ENCODE assay signal across 30 cellular contexts in the genomic region with DNA sequence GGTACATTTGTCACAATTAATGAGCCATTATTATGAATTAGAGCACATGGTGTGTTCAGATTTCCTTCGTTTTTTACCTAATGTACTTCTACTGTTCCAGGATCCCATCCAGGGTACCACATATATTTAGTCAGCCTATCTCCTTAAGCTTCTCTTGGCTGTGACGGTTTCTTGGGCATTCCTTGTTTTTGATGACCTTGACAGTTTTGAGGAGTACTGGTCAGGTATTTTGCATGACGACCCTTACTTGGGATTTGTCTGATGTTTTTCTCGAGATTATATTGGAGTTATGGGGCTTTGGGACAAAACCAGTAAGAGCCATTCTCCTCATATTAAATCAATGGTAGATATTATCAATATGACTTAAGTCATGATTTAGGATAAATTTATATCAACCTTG. TPM values are rescaled to one million over a fixed set of nuclear protein-coding genes. Genes with fewer than 3 reads are reported as not detected.
"Had no signal": no experiment of that assay in that cellular context is flagged by ENCODE, and none has a peak within 500 bp of the region (broad histone marks: within the 10 kb centered on the region; RNA-seq: fewer than 3 reads in every experiment).

No MANE protein-coding gene starts in this region.

- ATAC-seq: naive thymus-derived CD4-positive, alpha-beta T cell; natural killer cell; psoas muscle; right cardiac atrium; sciatic nerve; stimulated activated effector memory CD8-positive, alpha-beta T cell treated with anti-CD3 and anti-CD28 coated beads, Interleukin-12 subunit alpha, Interleukin-12 subunit beta, amount 100 ng/mL, for 72 hours; stimulated activated naive B cell treated with anti-CD40 and anti-IgM and Interleukin-4, amounts not matched to agents 10 μg/mL and 1 μg/mL and 100 μg/mL, for 72 hours; upper lobe of right lung had no signal

- H3K27ac Mint-ChIP-seq: naive thymus-derived CD4-positive, alpha-beta T cell; natural killer cell; nephron; neural progenitor cell; progenitor cell of endocrine pancreas; stimulated activated effector memory CD8-positive, alpha-beta T cell treated with anti-CD3 and anti-CD28 coated beads, Interleukin-12 subunit alpha, Interleukin-12 subunit beta, amount 100 ng/mL, for 72 hours; stimulated activated naive B cell treated with anti-CD40 and anti-IgM and Interleukin-4, amounts not matched to agents 10 μg/mL and 1 μg/mL and 100 μg/mL, for 72 hours; stimulated activated naive CD8-positive, alpha-beta T cell treated with anti-CD3 and anti-CD28 coated beads, Interleukin-15, Interleukin-2, amounts not matched to agents 100 ng/mL and 50 ng/mL, for 24 hours; type B pancreatic cell had no signal

- H3K9me3 Mint-ChIP-seq: natural killer cell; nephron; stimulated activated effector memory CD8-positive, alpha-beta T cell treated with anti-CD3 and anti-CD28 coated beads, Interleukin-12 subunit alpha, Interleukin-12 subunit beta, amount 100 ng/mL, for 72 hours; stimulated activated naive CD8-positive, alpha-beta T cell treated with anti-CD3 and anti-CD28 coated beads, Interleukin-15, Interleukin-2, amounts not matched to agents 100 ng/mL and 50 ng/mL, for 24 hours; type B pancreatic cell had no signal

- H3K4me3 ChIP-seq: neural progenitor cell, ovary, psoas muscle, skin epidermis, stomach, thoracic aorta, tibial artery, transverse colon, upper lobe of right lung, uterus had no signal

- H3K36me3 Mint-ChIP-seq: natural killer cell; neural progenitor cell; stimulated activated effector memory CD8-positive, alpha-beta T cell treated with anti-CD3 and anti-CD28 coated beads, Interleukin-12 subunit alpha, Interleukin-12 subunit beta, amount 100 ng/mL, for 72 hours; stimulated activated naive B cell treated with anti-CD40 and anti-IgM and Interleukin-4, amounts not matched to agents 10 μg/mL and 1 μg/mL and 100 μg/mL, for 72 hours; type B pancreatic cell had no signal

- H3K27me3 ChIP-seq: neural progenitor cell, ovary, stomach, tibial artery, upper lobe of right lung, uterus had no signal

- H3K9ac ChIP-seq: neural progenitor cell, parathyroid adenoma had no signal

- H3K9me3 ChIP-seq: ovary, psoas muscle, stomach, thoracic aorta, tibial artery, transverse colon, upper lobe of right lung, uterus had no signal

- H3K36me3 ChIP-seq: neural progenitor cell, ovary, stomach, thoracic aorta, tibial artery, transverse colon, upper lobe of right lung, uterus had no signal

- H3K4me1 ChIP-seq: neural progenitor cell, parathyroid adenoma, psoas muscle, stomach, tibial artery, transverse colon, upper lobe of right lung, uterus had no signal

- H3K4me2 ChIP-seq: neural progenitor cell had no signal

- H3K4me1 Mint-ChIP-seq: naive thymus-derived CD4-positive, alpha-beta T cell; natural killer cell; nephron; neural progenitor cell; stimulated activated effector memory CD8-positive, alpha-beta T cell treated with anti-CD3 and anti-CD28 coated beads, Interleukin-12 subunit alpha, Interleukin-12 subunit beta, amount 100 ng/mL, for 72 hours; stimulated activated naive B cell treated with anti-CD40 and anti-IgM and Interleukin-4, amounts not matched to agents 10 μg/mL and 1 μg/mL and 100 μg/mL, for 72 hours had no signal

- H3K4me3 Mint-ChIP-seq: naive thymus-derived CD4-positive, alpha-beta T cell; natural killer cell; nephron; neural progenitor cell; stimulated activated effector memory CD8-positive, alpha-beta T cell treated with anti-CD3 and anti-CD28 coated beads, Interleukin-12 subunit alpha, Interleukin-12 subunit beta, amount 100 ng/mL, for 72 hours; stimulated activated naive B cell treated with anti-CD40 and anti-IgM and Interleukin-4, amounts not matched to agents 10 μg/mL and 1 μg/mL and 100 μg/mL, for 72 hours; stimulated activated naive CD8-positive, alpha-beta T cell treated with anti-CD3 and anti-CD28 coated beads, Interleukin-15, Interleukin-2, amounts not matched to agents 100 ng/mL and 50 ng/mL, for 24 hours; type B pancreatic cell had no signal

- DNase-seq: naive thymus-derived CD4-positive, alpha-beta T cell; natural killer cell; occipital lobe; ovary; posterior cingulate gyrus; psoas muscle; right cardiac atrium; stimulated activated CD4-positive, alpha-beta T cell treated with anti-CD3 and anti-CD28 coated beads, Interleukin-15, amount 100 ng/mL, for 24 hours; stimulated activated CD4-positive, alpha-beta T cell treated with anti-CD3 and anti-CD28 coated beads, Interleukin-2, amount 100 ng/mL, for 24 hours; stimulated activated CD4-positive, alpha-beta T cell treated with anti-CD3 and anti-CD28 coated beads, Interleukin-2, amount 100 ng/mL, for 48 hours; stimulated activated CD4-positive, alpha-beta T cell treated with anti-CD3 and anti-CD28 coated beads, Interleukin-4, amount 100 ng/mL, for 24 hours; stimulated activated naive B cell treated with anti-CD40 and anti-IgM and Interleukin-4, amounts not matched to agents 10 μg/mL and 1 μg/mL and 100 μg/mL, for 72 hours; stimulated activated naive CD4-positive, alpha-beta T cell treated with Interleukin-2 at 50 U/mL for 16 hours; stomach; tibial artery; transverse colon; upper lobe of right lung; uterus had no signal

- H3K27ac ChIP-seq: neural progenitor cell, ovary, parathyroid adenoma, psoas muscle, skin epidermis, stomach, thoracic aorta, tibial artery, transverse colon, upper lobe of right lung, uterus had no signal

- H3K79me2 ChIP-seq: parathyroid adenoma had no signal

- H2AFZ ChIP-seq: neural progenitor cell, parathyroid adenoma had no signal

RNA-seq across cellular contexts. Expression of gene LRP2, which starts 10.2 kb away (rescaled TPM):
- total RNA-seq: natural killer cell, osteoblast, transverse colon had no signal
- polyA plus RNA-seq: naive thymus-derived CD4-positive, alpha-beta T cell; psoas muscle; urinary bladder had no signal
